ENCODE assay signal across 8 cellular contexts in the genomic region with DNA sequence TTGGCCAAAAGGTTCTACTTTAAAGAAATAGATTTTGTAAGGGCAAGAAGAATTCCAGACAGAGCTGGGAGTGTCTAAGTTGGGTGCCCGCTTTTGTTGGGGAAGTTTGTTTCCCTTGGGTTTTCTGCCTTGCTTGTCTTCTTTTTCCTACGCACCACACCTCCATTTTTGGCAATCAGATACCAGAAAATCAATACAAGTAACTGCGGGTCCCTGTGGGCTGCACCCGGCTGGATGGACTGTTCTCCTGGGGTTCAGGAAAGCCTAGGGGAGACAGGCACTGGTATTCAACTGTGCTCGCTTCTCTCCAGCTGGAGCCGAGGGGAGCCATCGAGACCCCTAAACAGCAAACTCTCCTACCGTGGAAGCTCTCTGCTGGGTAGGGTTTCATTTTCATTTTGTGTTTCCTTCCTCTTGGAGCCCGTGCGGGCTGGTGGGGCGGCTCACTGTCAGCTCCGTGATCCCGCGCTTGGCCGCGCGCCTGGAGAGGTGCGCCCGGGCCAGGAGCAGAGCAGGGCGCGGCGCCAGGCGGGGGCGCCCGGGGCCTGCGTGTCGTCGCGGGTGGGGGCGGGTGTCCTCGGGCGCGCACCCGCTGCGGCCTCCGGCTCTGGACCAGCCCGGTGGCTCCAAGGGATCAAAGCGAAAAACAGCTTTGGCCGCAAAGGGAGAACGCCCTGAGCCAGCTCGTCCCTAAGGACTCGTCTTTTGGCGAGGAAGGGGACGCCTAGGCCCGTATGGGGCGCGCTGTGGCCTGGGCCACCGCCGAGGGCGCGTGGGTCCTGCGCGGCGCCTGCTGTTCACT.
DNase-seq lines count a peak whose midpoint lies in the region; ATAC-seq and TF ChIP-seq lines count a peak whose summit lies in the region.

No MANE protein-coding gene starts in this region.

- intact Hi-C loops in mammary epithelial cell (cut with micrococcal nuclease), result no loop called here

- H3K4me1 ChIP-seq in mammary epithelial cell (ENCODE audit: insufficient read depth, low read length) (no peaks in the 10 kb centered on the region), skeletal muscle tissue (ENCODE audit: control insufficient read depth in 3 of 3, insufficient read depth in 3 of 3, low read length in 3 of 3) (peaks cover 0 to 10% (median 9%) of the 10 kb centered on the region in 3 donors)

- H3K27ac ChIP-seq in mammary epithelial cell (ENCODE audit: insufficient read depth, low read depth, low read length) (no peak overlapping the region), skeletal muscle tissue (ENCODE audit: low read depth, low read length) (peak overlapping the region; percentile 52)

- BruUV-seq in mammary epithelial cell (replicated peaks; lab: Mats Ljungman, UMichigan), result no TSS peak

- CTCF ChIA-PET in mammary epithelial cell (lab: Charles Lee; ENCODE audit: low non-redundant PET), result no interaction called here

- in situ Hi-C loops in G401 (cut with HindIII; ENCODE audit: low sequenced_read_pairs), result no loop called here
- in situ Hi-C loops in mammary epithelial cell (cut with MboI; ENCODE audit: low sequenced_read_pairs in 2 of 2), result no loop called here

- H3K27me3 ChIP-seq in mammary epithelial cell (ENCODE audit: insufficient read depth, low read length) (no peaks in the 10 kb centered on the region), skeletal muscle tissue (ENCODE audit: control insufficient read depth in 3 of 3, insufficient read depth in 3 of 3, low read length in 3 of 3) (no peaks in the 10 kb centered on the region)

- H4K20me1 ChIP-seq in mammary epithelial cell (ENCODE audit: insufficient read depth, low read length), result no peaks in the 10 kb centered on the region

- WGBS in mammary epithelial cell (ENCODE audit: low coverage, missing lambda C conversion rate), result 4% methylated on average over 25 of the region's 54 CpGs

- H3K36me3 ChIP-seq in mammary epithelial cell (ENCODE audit: insufficient read depth, low read length) (no peaks in the 10 kb centered on the region), skeletal muscle tissue (ENCODE audit: control insufficient read depth in 3 of 3, insufficient read depth in 3 of 3, low read length in 3 of 3) (no peaks in the 10 kb centered on the region)

- no peaks in the 10 kb centered on the region for H3K79me2 ChIP-seq in mammary epithelial cell (ENCODE audit: insufficient read depth, low read length)

- H2AFZ ChIP-seq in mammary epithelial cell (ENCODE audit: low read depth, low read length), result peak overlapping the region; percentile 60

- dilution Hi-C loops in mammary epithelial cell (cut with HindIII; ENCODE audit: low sequenced_read_pairs), result no loop called here

- ATAC-seq in HG02571 (IDR thresholded peaks at IDR 0.05; ENCODE audit: unreplicated experiment), result no peak
- ATAC-seq in GM21786 (IDR thresholded peaks at IDR 0.05; ENCODE audit: unreplicated experiment), result no peak
- no peak for ATAC-seq in HG03460 (IDR thresholded peaks at IDR 0.05; ENCODE audit: unreplicated experiment)

- H3K9me3 ChIP-seq in mammary epithelial cell (replicated peaks; ENCODE audit: insufficient read depth, low read length), result peaks cover 4% of the 10 kb centered on the region
- H3K9me3 ChIP-seq in skeletal muscle tissue (ENCODE audit: control insufficient read depth in 3 of 3, low read length in 3 of 3), result no peaks in the 10 kb centered on the region

- H3K4me3 ChIP-seq in mammary epithelial cell (replicated peaks in 1 of 3; ENCODE audit: insufficient read depth in 1 of 3, low read depth in 2 of 3, low read length in 3 of 3) (peak overlapping the region; percentile 30 to 40 (median 32)), skeletal muscle tissue (ENCODE audit: low read length in 3 of 3) (peak overlapping the region; percentile 68 to 91 (median 84))

- H3K9ac ChIP-seq in mammary epithelial cell (ENCODE audit: insufficient read depth, low read length) (no peak overlapping the region), skeletal muscle tissue (ENCODE audit: low read depth in 1 of 3, low read length in 3 of 3) (peak overlapping the region; percentile 74 to 97 (median 93))

- peak; percentile 62 for DNase-seq in G401 (ENCODE audit: low spot score)
- peak; percentile 58 for DNase-seq in NCI-H1105 (lab: John Stamatoyannopoulos, UW)
- DNase-seq in mammary epithelial cell, result peak; percentile 29
- peak; percentile 14 for DNase-seq in iris pigment epithelial cell (ENCODE audit: low read depth)

- no peak for TF ChIP-seq CTCF in mammary epithelial cell (conservative IDR thresholded peaks at IDR 0.05 in 1 of 2, IDR thresholded peaks at IDR 0.05 in 1 of 2; ENCODE audit: extremely low read depth in 1 of 2, insufficient read depth in 1 of 2, low read depth in 1 of 2, low read length in 2 of 2)

- H3K4me2 ChIP-seq in mammary epithelial cell (ENCODE audit: insufficient read depth, low read depth, low read length), result peak overlapping the region; percentile 74
